In the genomic region with DNA sequence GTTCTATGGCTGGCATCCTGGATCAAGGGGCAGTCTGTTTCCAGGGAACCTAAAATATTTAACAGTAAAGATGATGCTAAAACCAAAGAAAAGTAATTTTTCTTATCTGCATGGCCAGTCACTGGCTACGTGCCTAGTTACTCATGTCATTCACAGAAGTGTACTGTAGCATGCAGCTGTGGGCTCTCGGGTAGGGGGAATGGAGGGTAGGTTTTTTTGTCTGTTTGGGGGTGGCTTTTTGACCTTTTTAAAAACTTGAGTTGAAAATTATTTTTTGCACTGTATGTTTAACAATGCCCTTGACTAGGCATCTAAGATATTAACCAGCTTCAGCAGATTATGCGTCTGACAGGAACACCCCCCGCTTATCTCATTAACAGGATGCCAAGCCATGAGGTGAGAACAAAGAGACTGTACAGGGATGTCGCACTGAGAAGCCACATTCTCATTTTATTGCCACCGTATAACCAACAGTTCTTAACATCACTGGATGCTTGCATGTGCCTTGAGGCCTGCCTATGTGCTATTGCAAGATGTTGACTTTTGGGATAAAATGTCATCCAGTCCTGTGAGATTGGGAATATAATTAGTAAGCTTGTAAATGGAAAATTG, we compare ENCODE assay signal across 13 cellular contexts. TPM values are rescaled to one million over a fixed set of nuclear protein-coding genes. Genes with fewer than 3 reads are reported as not detected.
A peak's percentile ranks its signal among the peaks of the same experiment; 100 is the strongest.
DNase-seq lines count a peak whose midpoint lies in the region; ATAC-seq lines count a peak whose summit lies in the region.
"Had no signal": no experiment of that assay in that cellular context is flagged by ENCODE, and none has a peak within 500 bp of the region (broad histone marks: within the 10 kb centered on the region; RNA-seq: fewer than 3 reads in every experiment).

No MANE protein-coding gene starts in this region.

- peak; percentile 84 for ATAC-seq in stimulated activated effector memory CD8-positive, alpha-beta T cell treated with anti-CD3 and anti-CD28 coated beads, Interleukin-12 subunit alpha, Interleukin-12 subunit beta, amount 100 ng/mL, for 72 hours
- ATAC-seq in GM19463 (IDR thresholded peaks at IDR 0.05; ENCODE audit: unreplicated experiment) = no peak
- ATAC-seq in GM21515 (IDR thresholded peaks at IDR 0.05; ENCODE audit: unreplicated experiment) = no peak
- ATAC-seq: gastrocnemius medialis had no signal

- no peaks in the 10 kb centered on the region for H3K9me3 Mint-ChIP-seq in activated naive CD4-positive, alpha-beta T cell treated with anti-CD3 and anti-CD28 coated beads for 36 hours
- no peaks in the 10 kb centered on the region for H3K9me3 Mint-ChIP-seq in T-helper 2 cell treated with Interferon-gamma antibody and Interleukin-4, amounts not matched to agents 5 μg/mL and 100 μg/mL, for 36 hours
- H3K9me3 Mint-ChIP-seq in stimulated activated effector memory CD8-positive, alpha-beta T cell treated with anti-CD3 and anti-CD28 coated beads, Interleukin-12 subunit alpha, Interleukin-12 subunit beta, amount 100 ng/mL, for 72 hours = no peaks in the 10 kb centered on the region

- no peak overlapping the region for H3K4me3 Mint-ChIP-seq in activated naive CD4-positive, alpha-beta T cell treated with anti-CD3 and anti-CD28 coated beads for 36 hours
- peak overlapping the region; percentile 5 for H3K4me3 Mint-ChIP-seq in T-helper 2 cell treated with Interferon-gamma antibody and Interleukin-4, amounts not matched to agents 5 μg/mL and 100 μg/mL, for 36 hours
- peak overlapping the region; percentile 22 for H3K4me3 Mint-ChIP-seq in stimulated activated effector memory CD8-positive, alpha-beta T cell treated with anti-CD3 and anti-CD28 coated beads, Interleukin-12 subunit alpha, Interleukin-12 subunit beta, amount 100 ng/mL, for 72 hours

- peaks cover 6% of the 10 kb centered on the region for H3K36me3 Mint-ChIP-seq in activated naive CD4-positive, alpha-beta T cell treated with anti-CD3 and anti-CD28 coated beads for 36 hours (ENCODE audit: low read depth)
- H3K36me3 Mint-ChIP-seq in T-helper 2 cell treated with Interferon-gamma antibody and Interleukin-4, amounts not matched to agents 5 μg/mL and 100 μg/mL, for 36 hours (ENCODE audit: low read depth) = peaks cover 38% of the 10 kb centered on the region
- peaks cover 28% of the 10 kb centered on the region for H3K36me3 Mint-ChIP-seq in stimulated activated effector memory CD8-positive, alpha-beta T cell treated with anti-CD3 and anti-CD28 coated beads, Interleukin-12 subunit alpha, Interleukin-12 subunit beta, amount 100 ng/mL, for 72 hours

- CTCF ChIA-PET in activated naive CD4-positive, alpha-beta T cell treated with anti-CD3 and anti-CD28 coated beads for 36 hours (lab: Charles Lee) = interaction anchor here (0.6 to 1.6 kb wide), 5 partner anchors 8 to 113 kb away, joined by 3 to 9 read pairs (median 5); partner anchors contain the start of gene MAPK14

- peaks cover 28% of the 10 kb centered on the region for H3K4me1 Mint-ChIP-seq in activated naive CD4-positive, alpha-beta T cell treated with anti-CD3 and anti-CD28 coated beads for 36 hours (ENCODE audit: low read depth)
- peaks cover 23% of the 10 kb centered on the region for H3K4me1 Mint-ChIP-seq in T-helper 2 cell treated with Interferon-gamma antibody and Interleukin-4, amounts not matched to agents 5 μg/mL and 100 μg/mL, for 36 hours (ENCODE audit: low read depth)
- peaks cover 50% of the 10 kb centered on the region for H3K4me1 Mint-ChIP-seq in stimulated activated effector memory CD8-positive, alpha-beta T cell treated with anti-CD3 and anti-CD28 coated beads, Interleukin-12 subunit alpha, Interleukin-12 subunit beta, amount 100 ng/mL, for 72 hours

- peak; percentile 50 for DNase-seq in activated naive CD4-positive, alpha-beta T cell treated with anti-CD3 and anti-CD28 coated beads for 36 hours
- no peak for DNase-seq in activated naive CD4-positive, alpha-beta T cell treated with Interleukin-2 at 50 U/mL for 16 hours
- no peak for DNase-seq in T-helper 2 cell treated with Interferon-gamma antibody and Interleukin-4, amounts not matched to agents 5 μg/mL and 100 μg/mL, for 36 hours (ENCODE audit: low spot score)
- DNase-seq in dermis blood vessel endothelial cell = peak; percentile 45
- DNase-seq in stimulated activated effector memory CD8-positive, alpha-beta T cell treated with anti-CD3 and anti-CD28 coated beads, Interleukin-12 subunit alpha, Interleukin-12 subunit beta, amount 100 ng/mL, for 72 hours (ENCODE audit: low spot score in 2 of 2) = no peak
- DNase-seq in pons (ENCODE audit: low spot score) = no peak
- DNase-seq: EL; gastrocnemius medialis; MV-4-11; retina; stimulated activated CD4-positive, alpha-beta T cell treated with anti-CD3 and anti-CD28 coated beads, Interleukin-2, amount 100 ng/mL, for 48 hours had no signal

- intact Hi-C loops in activated naive CD4-positive, alpha-beta T cell treated with anti-CD3 and anti-CD28 coated beads for 36 hours (cut with micrococcal nuclease) = loop anchor here (10.0 kb wide), 1 partner anchor 575 kb away; no protein-coding TSS in a partner anchor

- peak overlapping the region; percentile 29 for H3K27ac Mint-ChIP-seq in activated naive CD4-positive, alpha-beta T cell treated with anti-CD3 and anti-CD28 coated beads for 36 hours
- peak overlapping the region; percentile 39 for H3K27ac Mint-ChIP-seq in T-helper 2 cell treated with Interferon-gamma antibody and Interleukin-4, amounts not matched to agents 5 μg/mL and 100 μg/mL, for 36 hours
- H3K27ac Mint-ChIP-seq in stimulated activated effector memory CD8-positive, alpha-beta T cell treated with anti-CD3 and anti-CD28 coated beads, Interleukin-12 subunit alpha, Interleukin-12 subunit beta, amount 100 ng/mL, for 72 hours = peak overlapping the region; percentile 73

- H3K27me3 Mint-ChIP-seq in activated naive CD4-positive, alpha-beta T cell treated with anti-CD3 and anti-CD28 coated beads for 36 hours (ENCODE audit: low read depth) = no peaks in the 10 kb centered on the region
- no peaks in the 10 kb centered on the region for H3K27me3 Mint-ChIP-seq in T-helper 2 cell treated with Interferon-gamma antibody and Interleukin-4, amounts not matched to agents 5 μg/mL and 100 μg/mL, for 36 hours (ENCODE audit: low read depth)

RNA-seq across cellular contexts. Expression of gene MAPK13, which starts 30.3 kb away (rescaled TPM):
- 10 to 100 TPM; 49.8 to 51.4 TPM for total RNA-seq in activated naive CD4-positive, alpha-beta T cell treated with anti-CD3 and anti-CD28 coated beads for 36 hours
- total RNA-seq in dermis blood vessel endothelial cell = 5.6 and 8.9 TPM in 2 replicates

Comparison
In these comparisons a context has a peak if more than half of its experiments do, and no peak if none do; other contexts are left out.
1. DNase-seq: peak in activated naive CD4-positive, alpha-beta T cell treated with anti-CD3 and anti-CD28 coated beads for 36 hours (single experiment) and dermis blood vessel endothelial cell (single experiment); none in activated naive CD4-positive, alpha-beta T cell treated with Interleukin-2 at 50 U/mL for 16 hours (single experiment), T-helper 2 cell treated with Interferon-gamma antibody and Interleukin-4, amounts not matched to agents 5 μg/mL and 100 μg/mL, for 36 hours (single experiment), stimulated activated effector memory CD8-positive, alpha-beta T cell treated with anti-CD3 and anti-CD28 coated beads, Interleukin-12 subunit alpha, Interleukin-12 subunit beta, amount 100 ng/mL, for 72 hours (0 of 2) and pons (single experiment).
2. Peak in every context shown above with its lines, with median percentiles within 50 percentile points of each other: H3K27ac Mint-ChIP-seq.